17 cellular contexts compared by ENCODE assay signal in the genomic region with DNA sequence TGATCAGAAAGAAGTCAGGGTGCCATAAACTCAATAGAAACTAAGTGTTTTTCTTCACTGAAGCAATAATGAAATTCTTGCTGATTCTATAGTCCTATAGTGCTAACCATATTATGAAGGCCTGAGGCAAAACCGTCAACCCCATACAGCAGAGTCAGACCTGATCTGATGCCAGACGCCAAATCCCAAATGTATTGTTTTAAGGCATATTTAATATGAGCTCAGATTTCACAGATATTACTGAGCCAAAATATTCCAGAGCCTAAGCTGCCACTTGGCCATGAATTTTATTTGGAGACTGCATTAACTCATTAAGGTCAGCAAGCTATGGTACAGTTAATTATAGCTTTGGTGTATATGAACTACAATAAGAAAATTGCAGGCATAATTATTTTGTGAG. TPM values are rescaled to one million over a fixed set of nuclear protein-coding genes. Genes with fewer than 3 reads are reported as not detected.
"Had no signal": no experiment of that assay in that cellular context is flagged by ENCODE, and none has a peak within 500 bp of the region (broad histone marks: within the 10 kb centered on the region; RNA-seq: fewer than 3 reads in every experiment).

No MANE protein-coding gene starts in this region.

- DNase-seq: activated B cell treated with CpG ODN at 0.5 μM for 24 hours; activated CD4-positive, alpha-beta T cell treated with anti-CD3 and anti-CD28 coated beads for 48 hours; activated CD8-positive, alpha-beta memory T cell treated with anti-CD3 and anti-CD28 coated beads, Interleukin-2, amount 50 U/mL, for 48 hours; activated naive CD8-positive, alpha-beta T cell treated with anti-CD3 and anti-CD28 coated beads for 36 hours; amygdala; body of pancreas; left colon; nephron progenitor cell; occipital lobe; stimulated activated CD4-positive, alpha-beta T cell treated with anti-CD3 and anti-CD28 coated beads, Interleukin-2, amount 100 ng/mL, for 48 hours; stimulated activated naive B cell treated with anti-CD40 and anti-IgM and Interleukin-4, amounts not matched to agents 10 μg/mL and 1 μg/mL and 100 μg/mL, for 72 hours; thyroid gland; uterus had no signal

- H3K4me3 ChIP-seq: body of pancreas, coronary artery, lung, right atrium auricular region, thyroid gland, uterus had no signal

- H3K36me3 ChIP-seq: right atrium auricular region, thyroid gland, uterus had no signal

- ATAC-seq: body of pancreas; esophagus mucosa; left colon; stimulated activated naive B cell treated with anti-CD40 and anti-IgM and Interleukin-4, amounts not matched to agents 10 μg/mL and 1 μg/mL and 100 μg/mL, for 72 hours had no signal

- H3K4me1 ChIP-seq: body of pancreas, right atrium auricular region, thyroid gland, uterus had no signal

- H3K27me3 ChIP-seq: body of pancreas, right atrium auricular region, thyroid gland, uterus had no signal

- H3K9me3 ChIP-seq: body of pancreas, right atrium auricular region, thyroid gland, uterus had no signal

- H3K27ac ChIP-seq: body of pancreas, coronary artery, right atrium auricular region, thyroid gland, uterus had no signal

RNA-seq across cellular contexts. Expression of gene SCN1A, which starts 53.4 kb away (rescaled TPM):
- total RNA-seq: activated B cell treated with CpG ODN at 0.5 μM for 24 hours; activated naive CD8-positive, alpha-beta T cell treated with anti-CD3 and anti-CD28 coated beads for 36 hours; body of pancreas; esophagus mucosa; left colon; thyroid gland had no signal
